In genomic region chr4:102531441-102531840, GRCh38 we compare ENCODE assay signal across 20 cellular contexts. TPM values are rescaled to one million over a fixed set of nuclear protein-coding genes. Genes with fewer than 3 reads are reported as not detected.
DNase-seq lines count a peak whose midpoint lies in the region; ATAC-seq, FAIRE-seq and TF ChIP-seq lines count a peak whose summit lies in the region.
"Had no signal": no experiment of that assay in that cellular context is flagged by ENCODE, and none has a peak within 500 bp of the region (broad histone marks: within the 10 kb centered on the region; RNA-seq: fewer than 3 reads in every experiment).

No MANE protein-coding gene starts in this region.

- H3K27ac ChIP-seq in SJSA1 (0 out of 2 replicates have a peak overlapping the region, but pooled peaks have one; percentile 22), pancreas (no peak overlapping the region)

- WGBS in pancreas, 2 donors, result 98 to 100% methylated on average over 1 of the region's 1 CpG

- intact Hi-C loops in pancreas (cut with DNase I), result no loop called here
- intact Hi-C loops in activated T-helper 2 cell treated with anti-CD3 and anti-CD28 coated beads, Interferon-gamma antibody, Interleukin-2, Interleukin-4, amounts not matched to agents 10 μg/mL and 5 μg/mL and 100 μg/mL, durations not matched to agents 14 hours and 24 hours and 36 hours (cut with micrococcal nuclease), result no loop called here

- H3K4me3 ChIP-seq in SJSA1, result no peak overlapping the region
- no peak overlapping the region for H3K4me3 ChIP-seq in choroid plexus epithelial cell (ENCODE audit: low read depth, low read length)
- H3K4me3 ChIP-seq in pancreas, result no peak overlapping the region

- H3K36me3 ChIP-seq in SJSA1 (peaks cover 16% of the 10 kb centered on the region), pancreas (no peaks in the 10 kb centered on the region)
- H3K36me3 ChIP-seq: BE2C had no signal

- ATAC-seq in pancreas, result no peak
- ATAC-seq: CD8-positive, alpha-beta T cell; PC-3; SK-N-SH treated with all-trans-retinoic acid at 6 μM for 48 hours had no signal

- FAIRE-seq in G401.6 (lab: Jason Lieb, UNC), result peak; percentile 31
- peak; percentile 13 for FAIRE-seq in pancreas (lab: Jason Lieb, UNC)
- FAIRE-seq: D721Med, H54 had no signal

- no peaks in the 10 kb centered on the region for H3K9me3 Mint-ChIP-seq in activated T-helper 2 cell treated with anti-CD3 and anti-CD28 coated beads, Interferon-gamma antibody, Interleukin-2, Interleukin-4, amounts not matched to agents 10 μg/mL and 5 μg/mL and 100 μg/mL, durations not matched to agents 14 hours and 24 hours and 36 hours
- H3K9me3 Mint-ChIP-seq in nephron progenitor cell, result no peaks in the 10 kb centered on the region
- H3K9me3 Mint-ChIP-seq: CD8-positive, alpha-beta T cell; IgD-negative memory B cell had no signal

- H3K4me3 Mint-ChIP-seq in activated T-helper 2 cell treated with anti-CD3 and anti-CD28 coated beads, Interferon-gamma antibody, Interleukin-2, Interleukin-4, amounts not matched to agents 10 μg/mL and 5 μg/mL and 100 μg/mL, durations not matched to agents 14 hours and 24 hours and 36 hours (ENCODE audit: low read depth), result no peak overlapping the region
- no peak overlapping the region for H3K4me3 Mint-ChIP-seq in nephron progenitor cell
- H3K4me3 Mint-ChIP-seq: CD8-positive, alpha-beta T cell had no signal

- H3K4me1 ChIP-seq in SJSA1 (replicated peaks) (peaks cover 44% of the 10 kb centered on the region), pancreas (no peaks in the 10 kb centered on the region)

- peaks cover 74% of the 10 kb centered on the region for H3K4me1 Mint-ChIP-seq in activated T-helper 2 cell treated with anti-CD3 and anti-CD28 coated beads, Interferon-gamma antibody, Interleukin-2, Interleukin-4, amounts not matched to agents 10 μg/mL and 5 μg/mL and 100 μg/mL, durations not matched to agents 14 hours and 24 hours and 36 hours (ENCODE audit: low read depth)
- no peaks in the 10 kb centered on the region for H3K4me1 Mint-ChIP-seq in nephron progenitor cell

- peak in 1 of 2 experiments; percentile 30 for DNase-seq in SJSA1 (ENCODE audit: low read depth in 1 of 2, low spot score in 2 of 2)
- DNase-seq in choroid plexus epithelial cell (ENCODE audit: low read depth), result peak; percentile 59
- no peak for DNase-seq in pancreas
- DNase-seq in activated T-helper 2 cell treated with anti-CD3 and anti-CD28 coated beads, Interferon-gamma antibody, Interleukin-2, Interleukin-4, amounts not matched to agents 10 μg/mL and 5 μg/mL and 100 μg/mL, durations not matched to agents 14 hours and 24 hours and 36 hours (ENCODE audit: low spot score), result no peak
- DNase-seq in nephron progenitor cell, result no peak
- no peak for DNase-seq in NCI-H2081 treated with DMSO at 0.1 percent for 48 hours (lab: John Stamatoyannopoulos, UW)
- DNase-seq: BE2C; CD8-positive, alpha-beta T cell; DMS79 treated with DMSO at 0.1 percent for 48 hours; MV-4-11; NCI-H1436; NCI-H2029 treated with DMSO at 0.1 percent for 48 hours; NCI-H2227 treated with DMSO at 0.1 percent for 48 hours; NCI-H526 treated with DMSO at 0.1 percent for 48 hours; PC-3 had no signal

- H3K27me3 Mint-ChIP-seq in activated T-helper 2 cell treated with anti-CD3 and anti-CD28 coated beads, Interferon-gamma antibody, Interleukin-2, Interleukin-4, amounts not matched to agents 10 μg/mL and 5 μg/mL and 100 μg/mL, durations not matched to agents 14 hours and 24 hours and 36 hours (ENCODE audit: low read depth), result no peaks in the 10 kb centered on the region
- H3K27me3 Mint-ChIP-seq in nephron progenitor cell (ENCODE audit: low read depth, poor library complexity), result no peaks in the 10 kb centered on the region
- H3K27me3 Mint-ChIP-seq: IgD-negative memory B cell had no signal

- TF ChIP-seq CTCF in choroid plexus epithelial cell (conservative IDR thresholded peaks at IDR 0.05; ENCODE audit: low read depth, low read length) (no peak), pancreas (IDR thresholded peaks at IDR 0.05) (no peak), nephron progenitor cell (IDR thresholded peaks at IDR 0.05) (no peak)

- peaks cover 86% of the 10 kb centered on the region for H3K36me3 Mint-ChIP-seq in activated T-helper 2 cell treated with anti-CD3 and anti-CD28 coated beads, Interferon-gamma antibody, Interleukin-2, Interleukin-4, amounts not matched to agents 10 μg/mL and 5 μg/mL and 100 μg/mL, durations not matched to agents 14 hours and 24 hours and 36 hours (ENCODE audit: low read depth)
- H3K36me3 Mint-ChIP-seq in nephron progenitor cell (ENCODE audit: low read depth), result no peaks in the 10 kb centered on the region

- H3K27me3 ChIP-seq in SJSA1 (replicated peaks), result no peaks in the 10 kb centered on the region
- H3K27me3 ChIP-seq in pancreas, result no peaks in the 10 kb centered on the region
- H3K27me3 ChIP-seq: BE2C had no signal

- no peak overlapping the region for H3K27ac Mint-ChIP-seq in activated T-helper 2 cell treated with anti-CD3 and anti-CD28 coated beads, Interferon-gamma antibody, Interleukin-2, Interleukin-4, amounts not matched to agents 10 μg/mL and 5 μg/mL and 100 μg/mL, durations not matched to agents 14 hours and 24 hours and 36 hours
- no peak overlapping the region for H3K27ac Mint-ChIP-seq in nephron progenitor cell

- no peaks in the 10 kb centered on the region for H3K9me3 ChIP-seq in SJSA1 (replicated peaks)
- H3K9me3 ChIP-seq in pancreas, result no peaks in the 10 kb centered on the region
- H3K9me3 ChIP-seq: BE2C had no signal

RNA-seq across cellular contexts. Expression of gene NFKB1, which starts 30.3 kb away (rescaled TPM):
- total RNA-seq in SJSA1 (2014; rRNA removed; shearing (Covaris generic)), result 35.0 and 47.9 TPM in 2 replicates
- total RNA-seq in pancreas, result 10 to 100 TPM; 11.5 to 33.5 (median 16.3) TPM
- polyA plus RNA-seq in pancreas, result 10 to 100 TPM in 1 of 2 donors, 1 to 10 TPM in 1; 7.0 to 10.8 TPM
- 199 and 205 TPM in 2 replicates for total RNA-seq in activated T-helper 2 cell treated with anti-CD3 and anti-CD28 coated beads, Interferon-gamma antibody, Interleukin-2, Interleukin-4, amounts not matched to agents 10 μg/mL and 5 μg/mL and 100 μg/mL, durations not matched to agents 14 hours and 24 hours and 36 hours
